ENCODE assay signal across 28 cellular contexts in the genomic region with DNA sequence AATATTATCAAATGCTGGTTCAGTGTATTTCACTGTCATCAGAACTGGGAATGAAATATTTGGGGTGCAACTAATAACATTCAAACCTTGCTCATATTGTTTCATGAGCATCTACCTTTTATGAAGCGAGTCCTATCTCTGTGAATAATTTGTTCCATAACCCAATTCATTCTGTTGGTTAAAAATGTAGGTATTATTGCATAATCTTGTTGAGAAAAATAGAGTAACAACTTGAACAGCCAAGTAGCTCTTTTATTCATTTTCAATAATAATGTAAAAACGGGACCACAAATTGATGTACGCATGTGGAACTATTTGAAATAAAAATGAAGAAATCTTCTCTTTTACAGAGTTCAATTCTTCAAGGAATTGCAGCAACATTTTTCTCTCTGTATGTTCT.
"Had no signal": no experiment of that assay in that cellular context is flagged by ENCODE, and none has a peak within 500 bp of the region (broad histone marks: within the 10 kb centered on the region; RNA-seq: fewer than 3 reads in every experiment).

No MANE protein-coding gene starts in this region.

- ATAC-seq: effector memory CD8-positive, alpha-beta T cell; esophagus mucosa; foreskin keratinocyte; gastrocnemius medialis; gastroesophageal sphincter; heart left ventricle; heart right ventricle had no signal

- H3K27ac ChIP-seq: colonic mucosa, coronary artery, dorsolateral prefrontal cortex, epithelial cell of prostate, esophagus muscularis mucosa, esophagus squamous epithelium, foreskin keratinocyte, gastrocnemius medialis, gastroesophageal sphincter, heart left ventricle, heart right ventricle had no signal

- H3K4me1 ChIP-seq: colonic mucosa, esophagus muscularis mucosa, esophagus squamous epithelium, foreskin keratinocyte, gastrocnemius medialis, gastroesophageal sphincter had no signal

- DNase-seq: colonic mucosa; cortex of kidney; dermis blood vessel endothelial cell; dorsolateral prefrontal cortex; effector CD4-positive, alpha-beta T cell; effector CD8-positive, alpha-beta T cell; effector memory CD4-positive, alpha-beta T cell; effector memory CD8-positive, alpha-beta T cell; endodermal cell; erythroblast; esophagus squamous epithelium; foreskin fibroblast; foreskin keratinocyte; foreskin melanocyte; gastrocnemius medialis; glutamatergic neuron; head of caudate nucleus; heart left ventricle; heart right ventricle had no signal

- H3K9me3 Mint-ChIP-seq: dendritic cell treated with granulocyte-macrophage colony-stimulating factor and Interleukin-4, amounts not matched to agents 40 ng/mL and 50 ng/mL, for 4 days; effector memory CD8-positive, alpha-beta T cell had no signal

- H3K9me3 ChIP-seq: colonic mucosa, esophagus squamous epithelium, gastrocnemius medialis had no signal

- H3K36me3 ChIP-seq: colonic mucosa, esophagus muscularis mucosa, esophagus squamous epithelium, gastrocnemius medialis, gastroesophageal sphincter, heart left ventricle, heart right ventricle had no signal

- H3K27ac Mint-ChIP-seq: dendritic cell treated with granulocyte-macrophage colony-stimulating factor and Interleukin-4, amounts not matched to agents 40 ng/mL and 50 ng/mL, for 4 days; effector memory CD8-positive, alpha-beta T cell; endodermal cell had no signal

- H3K4me3 ChIP-seq: colonic mucosa, coronary artery, dorsolateral prefrontal cortex, esophagus muscularis mucosa, esophagus squamous epithelium, gastrocnemius medialis, gastroesophageal sphincter, heart left ventricle, heart right ventricle had no signal

- H3K27me3 ChIP-seq: colonic mucosa, dorsolateral prefrontal cortex, esophagus muscularis mucosa, esophagus squamous epithelium, foreskin keratinocyte, gastrocnemius medialis, gastroesophageal sphincter, heart left ventricle, heart right ventricle had no signal

- FAIRE-seq: colon, endometrium, endothelial cell of umbilical vein had no signal

- H3K4me3 Mint-ChIP-seq: dendritic cell treated with granulocyte-macrophage colony-stimulating factor and Interleukin-4, amounts not matched to agents 40 ng/mL and 50 ng/mL, for 4 days; effector memory CD8-positive, alpha-beta T cell; endodermal cell had no signal
